11 cellular contexts compared by ENCODE assay signal in the genomic region with DNA sequence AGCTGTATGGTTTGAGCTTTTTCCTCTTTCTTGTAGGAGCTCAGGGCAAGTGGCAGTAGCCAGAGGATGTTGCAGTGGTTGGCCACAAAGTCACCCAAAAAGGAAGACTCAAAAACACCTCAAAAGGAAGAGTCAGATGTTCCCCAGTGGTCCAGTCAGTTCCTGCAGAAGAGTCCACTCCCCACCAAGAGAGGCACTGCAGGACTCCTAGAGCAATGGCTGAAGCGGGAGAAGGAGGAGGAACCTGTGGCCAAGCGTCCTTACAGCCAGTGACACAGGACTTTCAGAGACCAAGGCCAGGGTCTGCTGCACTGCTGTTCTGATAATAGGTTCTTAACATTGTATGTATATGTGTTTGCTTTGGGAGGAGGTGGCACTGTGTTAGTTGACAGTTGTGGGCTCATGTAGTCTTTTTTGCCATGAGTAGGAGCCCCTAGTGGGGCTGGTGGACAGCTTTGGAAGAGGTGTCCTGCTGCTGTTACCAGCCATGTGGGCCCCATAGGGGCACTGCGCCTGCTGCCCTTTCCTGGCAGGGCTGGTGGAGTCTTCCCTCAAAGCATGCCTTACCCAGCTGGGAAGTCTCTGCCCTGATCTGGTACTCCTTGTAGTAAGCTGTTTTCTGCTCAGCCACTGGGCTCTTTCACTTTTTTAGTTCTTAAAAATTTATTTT. TPM values are rescaled to one million over a fixed set of nuclear protein-coding genes. Genes with fewer than 3 reads are reported as not detected.
DNase-seq lines count a peak whose midpoint lies in the region; ATAC-seq and TF ChIP-seq lines count a peak whose summit lies in the region.
"Had no signal": no experiment of that assay in that cellular context is flagged by ENCODE, and none has a peak within 500 bp of the region (broad histone marks: within the 10 kb centered on the region; RNA-seq: fewer than 3 reads in every experiment).

No MANE protein-coding gene starts in this region.

- H3K27me3 Mint-ChIP-seq in activated T-cell treated with anti-CD3 and anti-CD28 coated beads, Interleukin-2, amount 50 U/mL, for 72 hours (ENCODE audit: low read depth): no peaks in the 10 kb centered on the region
- no peaks in the 10 kb centered on the region for H3K27me3 Mint-ChIP-seq in memory B cell

- peaks cover 6 to 11% of the 10 kb centered on the region in 2 donors for H3K4me1 ChIP-seq in thoracic aorta (ENCODE audit: control insufficient read depth in 1 of 2, low read depth in 2 of 2)

- DNase-seq in activated T-cell treated with anti-CD3 and anti-CD28 coated beads, Interleukin-2, amount 50 U/mL, for 72 hours: no peak
- no peak for DNase-seq in activated T-cell treated with anti-CD3 and anti-CD28 coated beads, Interleukin-2, amount 50 U/mL, for 1 hour
- DNase-seq in activated naive CD4-positive, alpha-beta T cell treated with anti-CD3 and anti-CD28 coated beads, Interleukin-2, amount 50 U/mL, for 72 hours (ENCODE audit: low spot score in 2 of 2): no peak
- no peak for DNase-seq in memory B cell (ENCODE audit: low spot score in 2 of 2)
- no peak for DNase-seq in thoracic aorta (ENCODE audit: low spot score)
- DNase-seq in MG63: no peak
- DNase-seq: activated CD4-positive, CD25-positive, alpha-beta regulatory T cell treated with anti-CD3 and anti-CD28 coated beads, Interleukin-2, amount 50 U/mL, for 72 hours had no signal

- H3K27me3 ChIP-seq in thoracic aorta (replicated peaks; ENCODE audit: insufficient read depth) (no peaks in the 10 kb centered on the region), MG63 (no peaks in the 10 kb centered on the region)
- H3K27me3 ChIP-seq: brain microvascular endothelial cell had no signal

- H3K9me3 ChIP-seq in thoracic aorta (no peaks in the 10 kb centered on the region), MG63 (no peaks in the 10 kb centered on the region)

- H3K27ac ChIP-seq in thoracic aorta: peak overlapping the region; percentile 69 to 88

- peaks cover 4 to 12% of the 10 kb centered on the region in 2 donors for H3K36me3 Mint-ChIP-seq in activated T-cell treated with anti-CD3 and anti-CD28 coated beads, Interleukin-2, amount 50 U/mL, for 72 hours (ENCODE audit: insufficient read depth in 2 of 2)
- peaks cover 4 to 17% of the 10 kb centered on the region in 2 donors for H3K36me3 Mint-ChIP-seq in activated naive CD4-positive, alpha-beta T cell treated with anti-CD3 and anti-CD28 coated beads, Interleukin-2, amount 50 U/mL, for 72 hours
- peaks cover 8% of the 10 kb centered on the region for H3K36me3 Mint-ChIP-seq in memory B cell

- no peak for TF ChIP-seq CTCF in thoracic aorta (IDR thresholded peaks at IDR 0.05)

- H3K4me3 Mint-ChIP-seq in activated T-cell treated with anti-CD3 and anti-CD28 coated beads, Interleukin-2, amount 50 U/mL, for 72 hours: no peak overlapping the region
- peak overlapping the region; percentile 49 for H3K4me3 Mint-ChIP-seq in memory B cell

- H3K36me3 ChIP-seq in thoracic aorta (peaks cover 12% of the 10 kb centered on the region), MG63 (peaks cover 37% of the 10 kb centered on the region)

- peaks cover 47% of the 10 kb centered on the region for H3K4me1 Mint-ChIP-seq in activated T-cell treated with anti-CD3 and anti-CD28 coated beads, Interleukin-2, amount 50 U/mL, for 72 hours (ENCODE audit: low read depth)
- H3K4me1 Mint-ChIP-seq in memory B cell: peaks cover 10% of the 10 kb centered on the region

- H3K9me3 Mint-ChIP-seq in activated T-cell treated with anti-CD3 and anti-CD28 coated beads, Interleukin-2, amount 50 U/mL, for 72 hours: no peaks in the 10 kb centered on the region
- H3K9me3 Mint-ChIP-seq in activated naive CD4-positive, alpha-beta T cell treated with anti-CD3 and anti-CD28 coated beads, Interleukin-2, amount 50 U/mL, for 72 hours: no peaks in the 10 kb centered on the region
- H3K9me3 Mint-ChIP-seq in memory B cell: no peaks in the 10 kb centered on the region
- H3K9me3 Mint-ChIP-seq: neural crest cell had no signal

- H3K4me3 ChIP-seq in thoracic aorta: no peak overlapping the region
- no peak overlapping the region for H3K4me3 ChIP-seq in MG63

- peak overlapping the region; percentile 5 for H3K27ac Mint-ChIP-seq in activated T-cell treated with anti-CD3 and anti-CD28 coated beads, Interleukin-2, amount 50 U/mL, for 72 hours
- peak overlapping the region; percentile 4 to 86 for H3K27ac Mint-ChIP-seq in activated naive CD4-positive, alpha-beta T cell treated with anti-CD3 and anti-CD28 coated beads, Interleukin-2, amount 50 U/mL, for 72 hours
- H3K27ac Mint-ChIP-seq in memory B cell: no peak overlapping the region

- ATAC-seq in activated T-cell treated with anti-CD3 and anti-CD28 coated beads, Interleukin-2, amount 50 U/mL, for 72 hours (replicated peaks in 1 of 2): no peak
- ATAC-seq in activated naive CD4-positive, alpha-beta T cell treated with anti-CD3 and anti-CD28 coated beads, Interleukin-2, amount 50 U/mL, for 72 hours: peak in 1 of 2 donors; percentile 29
- no peak for ATAC-seq in memory B cell (ENCODE audit: low read depth)
- ATAC-seq in thoracic aorta (ENCODE audit: insufficient number of reproducible peaks, low FRiP score, low read depth): no peak
- ATAC-seq in GM21528 (IDR thresholded peaks at IDR 0.05; ENCODE audit: low FRiP score, unreplicated experiment): no peak
- ATAC-seq in HG02623 (IDR thresholded peaks at IDR 0.05; ENCODE audit: unreplicated experiment): no peak

RNA-seq across cellular contexts. Expression of a gene that starts 26.0 kb away (rescaled TPM):
- total RNA-seq in activated T-cell treated with anti-CD3 and anti-CD28 coated beads, Interleukin-2, amount 50 U/mL, for 72 hours: 10 to 100 TPM; 66.6 to 84.3 TPM
- total RNA-seq in activated naive CD4-positive, alpha-beta T cell treated with anti-CD3 and anti-CD28 coated beads, Interleukin-2, amount 50 U/mL, for 72 hours: 10 to 100 TPM; 58.5 to 78.7 TPM
- total RNA-seq in thoracic aorta: 10 to 100 TPM; 12.0 to 23.9 TPM
- 59.9 and 81.0 TPM in 2 replicates for total RNA-seq in MG63 (2014; rRNA removed; shearing (Covaris generic); ENCODE audit: low replicate concordance)

RNA-seq across cellular contexts. Expression of a gene that starts 55.3 kb away (rescaled TPM):
- 100 to 1,000 TPM; 183 to 205 TPM for total RNA-seq in activated T-cell treated with anti-CD3 and anti-CD28 coated beads, Interleukin-2, amount 50 U/mL, for 72 hours
- total RNA-seq in activated naive CD4-positive, alpha-beta T cell treated with anti-CD3 and anti-CD28 coated beads, Interleukin-2, amount 50 U/mL, for 72 hours: 100 to 1,000 TPM; 130 to 147 TPM
- 100 to 1,000 TPM; 126 to 141 TPM for total RNA-seq in thoracic aorta
- 116 and 146 TPM in 2 replicates for total RNA-seq in MG63 (2014; rRNA removed; shearing (Covaris generic); ENCODE audit: low replicate concordance)
